ENCODE assay signal across 1 cellular context in the genomic region with DNA sequence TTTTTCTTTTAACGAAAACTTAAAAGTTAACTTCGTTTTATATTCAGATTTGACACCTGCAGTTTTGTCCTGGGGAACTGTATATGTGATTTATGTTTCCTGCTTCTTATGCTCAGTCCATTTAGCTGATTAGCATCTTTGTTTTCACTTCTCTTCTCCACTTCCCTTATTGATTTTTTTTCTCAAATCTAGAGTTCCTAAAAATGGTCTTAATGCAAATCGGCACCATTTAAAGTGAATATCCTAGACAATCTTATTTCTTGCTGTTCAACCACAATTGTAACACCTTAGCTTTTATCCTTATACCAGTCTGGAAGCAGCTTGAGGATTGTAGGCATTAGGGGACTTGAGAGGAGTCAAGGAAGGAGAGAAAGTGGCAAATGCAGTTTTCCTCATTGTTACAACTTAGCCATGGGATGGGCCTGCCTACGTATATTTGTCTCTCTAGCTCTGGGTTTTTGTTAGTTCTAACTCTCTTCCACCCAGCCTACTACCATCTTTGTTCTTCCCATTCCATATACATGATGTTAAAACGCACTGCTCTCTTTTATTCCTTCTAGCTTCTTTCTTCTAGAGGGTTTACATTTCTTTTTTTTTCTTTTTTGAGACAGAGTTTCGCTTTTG.
TF ChIP-seq lines count a peak whose summit lies in the region.

No MANE protein-coding gene starts in this region.

TF ChIP-seq in K562, 482 proteins besides CTCF, POLR2A, EP300 and RAD21 (continued from another document):
- TF ChIP-seq ZBTB34 (CRISPR knock-in tag; IDR thresholded peaks at IDR 0.05) (no peak), MCM2 (IDR thresholded peaks at IDR 0.05; ENCODE audit: low read depth) (no peak)
- TF ChIP-seq, protein P1, sequence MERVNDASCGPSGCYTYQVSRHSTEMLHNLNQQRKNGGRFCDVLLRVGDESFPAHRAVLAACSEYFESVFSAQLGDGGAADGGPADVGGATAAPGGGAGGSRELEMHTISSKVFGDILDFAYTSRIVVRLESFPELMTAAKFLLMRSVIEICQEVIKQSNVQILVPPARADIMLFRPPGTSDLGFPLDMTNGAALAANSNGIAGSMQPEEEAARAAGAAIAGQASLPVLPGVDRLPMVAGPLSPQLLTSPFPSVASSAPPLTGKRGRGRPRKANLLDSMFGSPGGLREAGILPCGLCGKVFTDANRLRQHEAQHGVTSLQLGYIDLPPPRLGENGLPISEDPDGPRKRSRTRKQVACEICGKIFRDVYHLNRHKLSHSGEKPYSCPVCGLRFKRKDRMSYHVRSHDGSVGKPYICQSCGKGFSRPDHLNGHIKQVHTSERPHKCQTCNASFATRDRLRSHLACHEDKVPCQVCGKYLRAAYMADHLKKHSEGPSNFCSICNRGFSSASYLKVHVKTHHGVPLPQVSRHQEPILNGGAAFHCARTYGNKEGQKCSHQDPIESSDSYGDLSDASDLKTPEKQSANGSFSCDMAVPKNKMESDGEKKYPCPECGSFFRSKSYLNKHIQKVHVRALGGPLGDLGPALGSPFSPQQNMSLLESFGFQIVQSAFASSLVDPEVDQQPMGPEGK (CRISPR knock-in tag; IDR thresholded peaks at IDR 0.05; ENCODE audit: borderline replicate concordance) = no peak
